1 cellular context compared by ENCODE assay signal in the genomic region with DNA sequence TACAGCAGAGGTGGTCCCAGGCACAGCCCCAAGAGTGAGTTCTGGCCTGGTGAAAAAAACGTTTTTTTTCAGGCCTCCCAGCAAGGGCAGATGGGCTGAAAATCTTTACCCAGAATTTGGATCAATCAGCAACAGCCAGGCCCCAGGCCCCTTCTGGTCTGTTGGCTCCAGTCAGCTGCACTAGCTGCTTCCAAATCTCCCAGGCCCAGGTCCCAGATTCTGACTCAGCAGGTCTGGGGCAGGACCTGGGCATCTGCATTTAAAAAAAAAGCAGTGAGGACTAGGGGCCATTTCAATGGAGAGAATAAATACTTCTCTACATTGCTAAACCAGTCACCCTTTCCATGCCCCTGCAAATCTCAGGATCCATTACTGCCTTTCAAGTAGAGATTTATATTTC.
TF ChIP-seq lines count a peak whose summit lies in the region.

No MANE protein-coding gene starts in this region.

TF ChIP-seq in GM12878, 131 proteins besides CTCF, POLR2A, EP300 and RAD21:
- no peak for TF ChIP-seq SIX5 (IDR thresholded peaks at IDR 0.05; ENCODE audit: low read depth, low read length, severe bottlenecking)
- no peak for TF ChIP-seq CBX3 (IDR thresholded peaks at IDR 0.05; ENCODE audit: borderline replicate concordance, low read depth)
- TF ChIP-seq TCF3 (IDR thresholded peaks at IDR 0.05; ENCODE audit: borderline replicate concordance, insufficient read depth, low read depth, low read length): no peak
- no peak for TF ChIP-seq KDM1A (IDR thresholded peaks at IDR 0.05; ENCODE audit: borderline replicate concordance)
- TF ChIP-seq, protein P1, sequence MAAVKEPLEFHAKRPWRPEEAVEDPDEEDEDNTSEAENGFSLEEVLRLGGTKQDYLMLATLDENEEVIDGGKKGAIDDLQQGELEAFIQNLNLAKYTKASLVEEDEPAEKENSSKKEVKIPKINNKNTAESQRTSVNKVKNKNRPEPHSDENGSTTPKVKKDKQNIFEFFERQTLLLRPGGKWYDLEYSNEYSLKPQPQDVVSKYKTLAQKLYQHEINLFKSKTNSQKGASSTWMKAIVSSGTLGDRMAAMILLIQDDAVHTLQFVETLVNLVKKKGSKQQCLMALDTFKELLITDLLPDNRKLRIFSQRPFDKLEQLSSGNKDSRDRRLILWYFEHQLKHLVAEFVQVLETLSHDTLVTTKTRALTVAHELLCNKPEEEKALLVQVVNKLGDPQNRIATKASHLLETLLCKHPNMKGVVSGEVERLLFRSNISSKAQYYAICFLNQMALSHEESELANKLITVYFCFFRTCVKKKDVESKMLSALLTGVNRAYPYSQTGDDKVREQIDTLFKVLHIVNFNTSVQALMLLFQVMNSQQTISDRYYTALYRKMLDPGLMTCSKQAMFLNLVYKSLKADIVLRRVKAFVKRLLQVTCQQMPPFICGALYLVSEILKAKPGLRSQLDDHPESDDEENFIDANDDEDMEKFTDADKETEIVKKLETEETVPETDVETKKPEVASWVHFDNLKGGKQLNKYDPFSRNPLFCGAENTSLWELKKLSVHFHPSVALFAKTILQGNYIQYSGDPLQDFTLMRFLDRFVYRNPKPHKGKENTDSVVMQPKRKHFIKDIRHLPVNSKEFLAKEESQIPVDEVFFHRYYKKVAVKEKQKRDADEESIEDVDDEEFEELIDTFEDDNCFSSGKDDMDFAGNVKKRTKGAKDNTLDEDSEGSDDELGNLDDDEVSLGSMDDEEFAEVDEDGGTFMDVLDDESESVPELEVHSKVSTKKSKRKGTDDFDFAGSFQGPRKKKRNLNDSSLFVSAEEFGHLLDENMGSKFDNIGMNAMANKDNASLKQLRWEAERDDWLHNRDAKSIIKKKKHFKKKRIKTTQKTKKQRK (IDR thresholded peaks at IDR 0.05; ENCODE audit: low read depth, low read length): no peak
- no peak for TF ChIP-seq ATF7 (IDR thresholded peaks at IDR 0.05; ENCODE audit: low read depth)
- TF ChIP-seq GATAD2B (conservative IDR thresholded peaks at IDR 0.05; ENCODE audit: low read depth): no peak
- TF ChIP-seq ZNF24 (IDR thresholded peaks at IDR 0.05): no peak
- no peak for TF ChIP-seq MYC (IDR thresholded peaks at IDR 0.05; ENCODE audit: insufficient read depth, insufficient read length, insufficient replicate concordance, low read length, severe bottlenecking)
- no peak for TF ChIP-seq NFIC (IDR thresholded peaks at IDR 0.05; ENCODE audit: low read depth, low read length)
- TF ChIP-seq SPI1 (IDR thresholded peaks at IDR 0.05; ENCODE audit: borderline replicate concordance, insufficient read depth, low read depth, low read length): no peak
- TF ChIP-seq NFYA (IDR thresholded peaks at IDR 0.05; ENCODE audit: borderline replicate concordance, low read depth, low read length): no peak
- TF ChIP-seq, protein P2, sequence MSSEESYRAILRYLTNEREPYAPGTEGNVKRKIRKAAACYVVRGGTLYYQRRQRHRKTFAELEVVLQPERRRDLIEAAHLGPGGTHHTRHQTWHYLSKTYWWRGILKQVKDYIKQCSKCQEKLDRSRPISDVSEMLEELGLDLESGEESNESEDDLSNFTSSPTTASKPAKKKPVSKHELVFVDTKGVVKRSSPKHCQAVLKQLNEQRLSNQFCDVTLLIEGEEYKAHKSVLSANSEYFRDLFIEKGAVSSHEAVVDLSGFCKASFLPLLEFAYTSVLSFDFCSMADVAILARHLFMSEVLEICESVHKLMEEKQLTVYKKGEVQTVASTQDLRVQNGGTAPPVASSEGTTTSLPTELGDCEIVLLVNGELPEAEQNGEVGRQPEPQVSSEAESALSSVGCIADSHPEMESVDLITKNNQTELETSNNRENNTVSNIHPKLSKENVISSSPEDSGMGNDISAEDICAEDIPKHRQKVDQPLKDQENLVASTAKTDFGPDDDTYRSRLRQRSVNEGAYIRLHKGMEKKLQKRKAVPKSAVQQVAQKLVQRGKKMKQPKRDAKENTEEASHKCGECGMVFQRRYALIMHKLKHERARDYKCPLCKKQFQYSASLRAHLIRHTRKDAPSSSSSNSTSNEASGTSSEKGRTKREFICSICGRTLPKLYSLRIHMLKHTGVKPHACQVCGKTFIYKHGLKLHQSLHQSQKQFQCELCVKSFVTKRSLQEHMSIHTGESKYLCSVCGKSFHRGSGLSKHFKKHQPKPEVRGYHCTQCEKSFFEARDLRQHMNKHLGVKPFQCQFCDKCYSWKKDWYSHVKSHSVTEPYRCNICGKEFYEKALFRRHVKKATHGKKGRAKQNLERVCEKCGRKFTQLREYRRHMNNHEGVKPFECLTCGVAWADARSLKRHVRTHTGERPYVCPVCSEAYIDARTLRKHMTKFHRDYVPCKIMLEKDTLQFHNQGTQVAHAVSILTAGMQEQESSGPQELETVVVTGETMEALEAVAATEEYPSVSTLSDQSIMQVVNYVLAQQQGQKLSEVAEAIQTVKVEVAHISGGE (CRISPR knock-in tag; IDR thresholded peaks at IDR 0.05): no peak
